18 cellular contexts compared by ENCODE assay signal in the genomic region with DNA sequence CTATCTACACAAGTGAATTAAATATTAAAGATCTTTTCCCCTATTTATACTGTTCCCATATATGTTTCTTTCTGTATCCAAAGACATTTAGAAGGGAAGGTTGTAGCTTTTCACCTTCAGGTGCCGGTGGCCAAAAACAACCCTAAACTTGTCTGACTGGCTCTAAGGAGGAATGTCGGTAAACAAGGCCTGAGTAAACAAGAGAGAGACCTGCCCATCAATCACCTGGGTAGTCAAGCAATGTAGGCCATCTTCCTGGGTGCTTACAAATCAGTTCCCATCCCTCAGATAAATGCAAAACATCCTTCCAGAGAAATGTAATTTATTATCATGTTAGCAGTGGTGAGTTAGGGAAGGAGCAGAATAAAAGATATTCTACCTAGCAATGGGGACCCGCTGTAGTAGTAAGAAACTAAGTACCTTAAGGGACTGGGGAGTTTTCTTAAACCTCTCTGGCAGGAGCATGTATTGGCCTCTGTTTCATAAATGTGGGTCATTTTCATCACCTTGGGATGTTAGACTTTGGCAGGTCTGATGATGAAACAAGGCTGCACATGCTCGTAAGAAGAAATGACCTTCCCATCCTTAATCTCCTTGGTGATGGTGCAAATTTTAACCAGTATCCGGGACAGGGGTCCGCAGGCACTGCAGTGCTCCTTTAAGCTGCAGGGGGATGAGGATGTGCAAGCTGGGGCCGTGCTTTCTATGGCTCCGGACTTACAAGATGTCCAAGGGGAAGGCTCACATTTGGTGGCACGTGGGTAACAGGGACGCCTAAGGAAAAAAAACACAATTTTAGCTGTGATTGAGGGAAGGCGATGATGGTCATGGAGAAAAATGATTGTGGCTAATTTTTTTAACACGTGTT. TPM values are rescaled to one million over a fixed set of nuclear protein-coding genes. Genes with fewer than 3 reads are reported as not detected.
A peak's percentile ranks its signal among the peaks of the same experiment; 100 is the strongest.
DNase-seq lines count a peak whose midpoint lies in the region; ATAC-seq, FAIRE-seq and TF ChIP-seq lines count a peak whose summit lies in the region.
"Had no signal": no experiment of that assay in that cellular context is flagged by ENCODE, and none has a peak within 500 bp of the region (broad histone marks: within the 10 kb centered on the region; RNA-seq: fewer than 3 reads in every experiment).

No MANE protein-coding gene starts in this region.

- no peaks in the 10 kb centered on the region for H4K20me1 ChIP-seq in neural progenitor cell (ENCODE audit: low read depth)

- no peak overlapping the region for H3K9ac ChIP-seq in neural progenitor cell

- H3K4me1 ChIP-seq in neural progenitor cell (no peaks in the 10 kb centered on the region), uterus (no peaks in the 10 kb centered on the region)

- no peaks in the 10 kb centered on the region for H3K36me3 Mint-ChIP-seq in neural progenitor cell
- H3K36me3 Mint-ChIP-seq: activated naive CD4-positive, alpha-beta T cell treated with anti-CD3 and anti-CD28 coated beads, Interleukin-2, amount 50 U/mL, for 72 hours had no signal

- intact Hi-C loops in uterus (cut with DNase I; ENCODE audit: low total_unique reads) = no loop called here

- no peak overlapping the region for H3K4me2 ChIP-seq in neural progenitor cell

- FAIRE-seq in GM19239 (lab: Jason Lieb, UNC) = no peak
- FAIRE-seq: endothelial cell of umbilical vein had no signal

- H3K27me3 Mint-ChIP-seq in neural progenitor cell (ENCODE audit: insufficient read depth, low read depth) = no peaks in the 10 kb centered on the region

- H3K4me3 ChIP-seq in neural progenitor cell (no peak overlapping the region), uterus (no peak overlapping the region)

- TF ChIP-seq CTCF in neural progenitor cell (IDR thresholded peaks at IDR 0.05) = no peak
- TF ChIP-seq CTCF in uterus (IDR thresholded peaks at IDR 0.05) = no peak

- H3K4me3 Mint-ChIP-seq in neural progenitor cell = no peak overlapping the region

- H3K27ac ChIP-seq in neural progenitor cell (no peak overlapping the region), uterus (no peak overlapping the region)

- H3K9me3 ChIP-seq in neural progenitor cell (ENCODE audit: low read depth) (no peaks in the 10 kb centered on the region), uterus (no peaks in the 10 kb centered on the region)

- H3K27ac Mint-ChIP-seq in neural progenitor cell = no peak overlapping the region
- H3K27ac Mint-ChIP-seq: activated naive CD4-positive, alpha-beta T cell treated with anti-CD3 and anti-CD28 coated beads, Interleukin-2, amount 50 U/mL, for 72 hours had no signal

- H3F3A ChIP-seq in neural progenitor cell (ENCODE audit: low read depth) = no peaks in the 10 kb centered on the region

- no peak for TF ChIP-seq POLR2A in uterus (IDR thresholded peaks at IDR 0.05)

- H3K27me3 ChIP-seq in neural progenitor cell (no peaks in the 10 kb centered on the region), uterus (no peaks in the 10 kb centered on the region)

- ATAC-seq in esophagus mucosa (peak; percentile 65), GM21737 (IDR thresholded peaks at IDR 0.05; ENCODE audit: unreplicated experiment) (no peak), left lobe of liver (no peak)
- ATAC-seq: activated CD4-positive, CD25-positive, alpha-beta regulatory T cell treated with anti-CD3 and anti-CD28 coated beads, Interleukin-2, amount 50 U/mL, for 24 hours; activated naive CD4-positive, alpha-beta T cell treated with anti-CD3 and anti-CD28 coated beads, Interleukin-2, amount 50 U/mL, for 72 hours had no signal

- H3K36me3 ChIP-seq in neural progenitor cell (no peaks in the 10 kb centered on the region), uterus (no peaks in the 10 kb centered on the region)

- H3K9me3 Mint-ChIP-seq in neural progenitor cell = no peaks in the 10 kb centered on the region
- H3K9me3 Mint-ChIP-seq: activated naive CD4-positive, alpha-beta T cell treated with anti-CD3 and anti-CD28 coated beads, Interleukin-2, amount 50 U/mL, for 72 hours had no signal

- DNase-seq in DMS53 (lab: John Stamatoyannopoulos, UW) = peak; percentile 84
- peak; percentile 23 to 53 for DNase-seq in NCI-H526 (lab: John Stamatoyannopoulos, UW)
- DNase-seq in neural progenitor cell (ENCODE audit: low spot score) = no peak
- DNase-seq in GM19239 (ENCODE audit: insufficient read length, low spot score) = no peak
- no peak for DNase-seq in left lobe of liver (ENCODE audit: low spot score)
- DNase-seq in uterus = no peak
- DNase-seq: activated CD8-positive, alpha-beta memory T cell treated with anti-CD3 and anti-CD28 coated beads, Interleukin-2, amount 50 U/mL, for 4 hours; DMS79 treated with DMSO at 0.1 percent for 48 hours; hypothalamus; midbrain; MM.1S; SW 1271 had no signal

- no peaks in the 10 kb centered on the region for H3K4me1 Mint-ChIP-seq in neural progenitor cell

- H2AFZ ChIP-seq in neural progenitor cell (replicated peaks) = peak overlapping the region; percentile 13

- no peaks in the 10 kb centered on the region for H3K79me2 ChIP-seq in neural progenitor cell (ENCODE audit: low read depth)

RNA-seq across cellular contexts. Expression of a gene that starts 8.4 kb away (rescaled TPM):
- total RNA-seq in esophagus mucosa (not detected), neural progenitor cell (ENCODE audit: low replicate concordance) (not detected in 2 replicates), left lobe of liver (not detected), uterus (not detected)
- total RNA-seq: activated naive CD4-positive, alpha-beta T cell treated with anti-CD3 and anti-CD28 coated beads, Interleukin-2, amount 50 U/mL, for 72 hours; endothelial cell of umbilical vein; posterior vena cava had no signal

RNA-seq across cellular contexts. Expression of a gene that starts 20.9 kb away (rescaled TPM):
- 3.1 TPM for total RNA-seq in esophagus mucosa
- total RNA-seq in neural progenitor cell (ENCODE audit: low replicate concordance) = 0.60 TPM in 1 of 2 replicates, not detected in the other
- total RNA-seq in left lobe of liver = 0.13 TPM
- 1 to 10 TPM in 1 of 4 donors, under 1 TPM in 1, not detected in 2; 0.79 to 3.1 TPM for total RNA-seq in uterus
- total RNA-seq: activated naive CD4-positive, alpha-beta T cell treated with anti-CD3 and anti-CD28 coated beads, Interleukin-2, amount 50 U/mL, for 72 hours; endothelial cell of umbilical vein had no signal

RNA-seq across cellular contexts. Expression of a gene that starts 25.8 kb away (rescaled TPM):
- total RNA-seq in esophagus mucosa = not detected
- not detected in 2 replicates for total RNA-seq in neural progenitor cell (ENCODE audit: low replicate concordance)
- not detected for total RNA-seq in left lobe of liver
- total RNA-seq in uterus = under 1 TPM in 1 of 4 donors, not detected in 3; 0.21 TPM
- total RNA-seq: activated naive CD4-positive, alpha-beta T cell treated with anti-CD3 and anti-CD28 coated beads, Interleukin-2, amount 50 U/mL, for 72 hours; endothelial cell of umbilical vein; posterior vena cava had no signal

RNA-seq across cellular contexts. Expression of a gene that starts 35.6 kb away (rescaled TPM):
- not detected for total RNA-seq in esophagus mucosa
- not detected in 2 replicates for total RNA-seq in neural progenitor cell (ENCODE audit: low replicate concordance)
- total RNA-seq in left lobe of liver = not detected
- not detected for total RNA-seq in uterus
- total RNA-seq: activated naive CD4-positive, alpha-beta T cell treated with anti-CD3 and anti-CD28 coated beads, Interleukin-2, amount 50 U/mL, for 72 hours; endothelial cell of umbilical vein; posterior vena cava had no signal

RNA-seq across cellular contexts. Expression of a gene that starts 41.4 kb away (rescaled TPM):
- total RNA-seq in esophagus mucosa (not detected), neural progenitor cell (ENCODE audit: low replicate concordance) (not detected in 2 replicates), left lobe of liver (not detected), uterus (not detected)
- total RNA-seq: activated naive CD4-positive, alpha-beta T cell treated with anti-CD3 and anti-CD28 coated beads, Interleukin-2, amount 50 U/mL, for 72 hours; endothelial cell of umbilical vein; posterior vena cava had no signal

Comparison
In these comparisons a context has a peak if more than half of its experiments do, and no peak if none do; other contexts are left out.
1. DNase-seq: peak in DMS53 (single experiment) and NCI-H526 (2 of 2); none in neural progenitor cell (single experiment), GM19239 (single experiment), left lobe of liver (single experiment) and uterus (0 of 2).